8 cellular contexts compared by ENCODE assay signal in the genomic region with DNA sequence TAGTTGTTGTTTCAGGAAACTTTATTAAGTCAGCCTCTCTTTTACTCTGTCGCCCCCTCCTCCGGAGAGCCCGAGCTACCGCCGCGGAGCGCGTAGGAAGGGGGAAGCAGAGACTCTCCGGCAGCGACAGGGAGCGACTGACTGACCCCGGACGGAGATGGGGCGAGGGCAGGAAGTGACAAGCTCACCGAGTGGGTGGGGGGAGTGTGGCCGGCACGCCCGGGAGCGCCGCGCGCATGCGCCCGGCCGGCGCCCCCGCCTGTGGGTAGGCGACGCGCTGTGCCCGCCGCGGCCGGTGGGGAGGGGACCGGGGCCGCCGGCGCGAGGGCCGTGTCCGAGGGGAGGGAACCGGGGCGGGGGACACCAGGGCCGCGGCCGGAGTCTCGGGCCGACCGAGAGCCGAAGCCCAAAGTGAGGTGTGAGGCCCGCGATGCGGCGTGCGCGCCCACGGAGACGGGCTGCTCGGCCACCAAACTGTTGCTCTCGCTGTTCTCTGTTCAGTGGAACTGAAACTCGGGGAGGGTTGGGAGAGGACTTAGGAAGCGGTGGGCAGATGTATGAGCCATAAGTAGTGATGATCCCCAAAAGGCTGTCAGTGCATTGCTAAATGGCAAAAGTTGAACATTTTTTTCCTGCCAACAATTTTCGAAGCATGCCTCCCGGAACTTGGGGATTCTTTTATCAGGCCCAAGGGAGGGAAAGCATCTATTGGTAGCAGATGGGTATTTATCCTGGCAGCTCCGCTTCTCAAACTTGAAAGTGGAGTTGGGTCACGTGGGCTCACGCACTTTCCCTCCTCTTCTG. TPM values are rescaled to one million over a fixed set of nuclear protein-coding genes. Genes with fewer than 3 reads are reported as not detected.
DNase-seq lines count a peak whose midpoint lies in the region; ATAC-seq and TF ChIP-seq lines count a peak whose summit lies in the region.

A gene with protein sequence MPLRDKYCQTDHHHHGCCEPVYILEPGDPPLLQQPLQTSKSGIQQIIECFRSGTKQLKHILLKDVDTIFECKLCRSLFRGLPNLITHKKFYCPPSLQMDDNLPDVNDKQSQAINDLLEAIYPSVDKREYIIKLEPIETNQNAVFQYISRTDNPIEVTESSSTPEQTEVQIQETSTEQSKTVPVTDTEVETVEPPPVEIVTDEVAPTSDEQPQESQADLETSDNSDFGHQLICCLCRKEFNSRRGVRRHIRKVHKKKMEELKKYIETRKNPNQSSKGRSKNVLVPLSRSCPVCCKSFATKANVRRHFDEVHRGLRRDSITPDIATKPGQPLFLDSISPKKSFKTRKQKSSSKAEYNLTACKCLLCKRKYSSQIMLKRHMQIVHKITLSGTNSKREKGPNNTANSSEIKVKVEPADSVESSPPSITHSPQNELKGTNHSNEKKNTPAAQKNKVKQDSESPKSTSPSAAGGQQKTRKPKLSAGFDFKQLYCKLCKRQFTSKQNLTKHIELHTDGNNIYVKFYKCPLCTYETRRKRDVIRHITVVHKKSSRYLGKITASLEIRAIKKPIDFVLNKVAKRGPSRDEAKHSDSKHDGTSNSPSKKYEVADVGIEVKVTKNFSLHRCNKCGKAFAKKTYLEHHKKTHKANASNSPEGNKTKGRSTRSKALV (minus strand): TSS at position 143 of the 804 bp plus-strand sequence. CDS start 1,151 bp downstream, outside the sequence.

- peak within 1 kb of the TSS; percentile 95 to 99 (median 97) for H3K4me3 Mint-ChIP-seq in T-cell
- peak within 1 kb of the TSS; percentile 97 for H3K4me3 Mint-ChIP-seq in type B pancreatic cell

- DNase-seq in NCI-H146 (lab: John Stamatoyannopoulos, UW) (peak; percentile 90), T-cell (peak; percentile 66 to 86 (median 78)), cardiac septum (ENCODE audit: low spot score) (peak; percentile 97), posterior cingulate gyrus (peak; percentile 87 to 99 (median 90)), type B pancreatic cell (ENCODE audit: extremely low spot score, unreplicated experiment) (peak; percentile 85)

- WGBS in adipose tissue, 3 donors: 0 to 1% (median 1%) methylated on average over 43 to 67 of the region's 67 CpGs

- peaks cover 31% of the 10 kb centered on the region for H3K36me3 Mint-ChIP-seq in T-cell
- H3K36me3 Mint-ChIP-seq in type B pancreatic cell: peaks cover 20% of the 10 kb centered on the region

- no peaks in the 10 kb centered on the region for H3K9me3 Mint-ChIP-seq in T-cell
- H3K9me3 Mint-ChIP-seq in type B pancreatic cell: no peaks in the 10 kb centered on the region

- CTCF ChIA-PET in T-cell (lab: Charles Lee): interaction anchor here in 1 of 2 donors (1.6 to 2.2 kb wide), 2 partner anchors 21 to 45 kb away, joined by 7 to 8 read pairs; no protein-coding TSS in a partner anchor

- POLR2A ChIA-PET in T-cell (lab: Charles Lee): interaction anchor here (0.5 to 1.5 kb wide), 11 partner anchors 11 to 195 kb away, joined by 3 to 7 read pairs (median 4); a partner anchor contains a TSS

- intact Hi-C loops in cardiac septum (cut with DNase I): loop anchor here (5.0 to 10.0 kb wide), 3 partner anchors 45 to 262 kb away; a partner anchor contains a TSS
- intact Hi-C loops in posterior cingulate gyrus (cut with DNase I): loop anchor here (2.0 to 5.0 kb wide), 2 partner anchors 195 to 260 kb away; a partner anchor contains a TSS

- H3K27ac ChIP-seq in adipose tissue (ENCODE audit: low read depth, low read length): peak within 1 kb of the TSS; percentile 82

- peak; percentile 81 for ATAC-seq in HG02759 (IDR thresholded peaks at IDR 0.05; ENCODE audit: unreplicated experiment)
- ATAC-seq in T-cell (replicated peaks in 1 of 4): peak; percentile 81 to 84 (median 83)

- H3K4me1 Mint-ChIP-seq in T-cell (peaks cover 50 to 63% (median 55%) of the 10 kb centered on the region in 3 donors), type B pancreatic cell (ENCODE audit: unreplicated experiment) (peaks cover 14% of the 10 kb centered on the region)

- H3K27me3 Mint-ChIP-seq in T-cell (no peaks in the 10 kb centered on the region), type B pancreatic cell (peaks cover 20% of the 10 kb centered on the region)

- H3K4me3 ChIP-seq in GM12875 (ENCODE audit: low read depth, low read length): peak within 1 kb of the TSS; percentile 72

- TF ChIP-seq CTCF in GM12875 (IDR thresholded peaks at IDR 0.05; ENCODE audit: borderline replicate concordance, insufficient read depth, low read depth, low read length): no peak
- TF ChIP-seq CTCF in type B pancreatic cell (conservative IDR thresholded peaks at IDR 0.05): no peak

- H3K27ac Mint-ChIP-seq in T-cell (peak within 1 kb of the TSS; percentile 96 to 98), type B pancreatic cell (peak within 1 kb of the TSS; percentile 94)

RNA-seq across cellular contexts. Expression of the gene that starts here (rescaled TPM):
- 10 to 100 TPM; 59.6 to 75.0 (median 64.3) TPM for total RNA-seq in T-cell
- polyA plus RNA-seq in adipose tissue: 10 to 100 TPM in 1 of 3 donors, 1 to 10 TPM in 2; 4.8 to 12.1 (median 6.6) TPM
- total RNA-seq in cardiac septum: 26.3 TPM
- total RNA-seq in type B pancreatic cell (ENCODE audit: low replicate concordance): 25.8 and 26.2 TPM in 2 replicates

Comparison
In these comparisons a context has a peak if more than half of its experiments do, and no peak if none do; other contexts are left out.
1. Peak in every context shown above with its lines: DNase-seq, ATAC-seq, H3K4me3 ChIP-seq and H3K27ac ChIP-seq.